In genomic region chr3:172753125-172753524, GRCh38 we compare ENCODE assay signal across 2 cellular contexts.
A peak's percentile ranks its signal among the peaks of the same experiment; 100 is the strongest.
TF ChIP-seq lines count a peak whose summit lies in the region.

No MANE protein-coding gene starts in this region.

TF ChIP-seq in GM23338, 12 proteins besides CTCF, POLR2A, EP300 and RAD21 (continued from another document):
- no peak for TF ChIP-seq EZH2 (IDR thresholded peaks at IDR 0.05; ENCODE audit: low read depth, unreplicated experiment)
- TF ChIP-seq ETS1 (IDR thresholded peaks at IDR 0.05) = no peak
- TF ChIP-seq ZNF462 (CRISPR knock-in tag; IDR thresholded peaks at IDR 0.05) = no peak

TF ChIP-seq in WTC11, 78 proteins besides CTCF, POLR2A, EP300 and RAD21 (continued from another document):
- no peak for TF ChIP-seq GRHL2 (CRISPR knock-in tag; IDR thresholded peaks at IDR 0.05; ENCODE audit: insufficient replicate concordance, severe bottlenecking)
- TF ChIP-seq FOXK1 (CRISPR knock-in tag; IDR thresholded peaks at IDR 0.05) = no peak
- TF ChIP-seq RORB (CRISPR knock-in tag; IDR thresholded peaks at IDR 0.05) = no peak
- TF ChIP-seq GABPB1 (CRISPR knock-in tag; IDR thresholded peaks at IDR 0.05) = no peak
- no peak for TF ChIP-seq CDX4 (CRISPR knock-in tag; IDR thresholded peaks at IDR 0.05; ENCODE audit: borderline replicate concordance)
- no peak for TF ChIP-seq ZNF512 (CRISPR knock-in tag; IDR thresholded peaks at IDR 0.05; ENCODE audit: borderline replicate concordance)
- TF ChIP-seq ZNF138 (CRISPR knock-in tag; conservative IDR thresholded peaks at IDR 0.05) = no peak
- no peak for TF ChIP-seq NR1H2 (CRISPR knock-in tag; IDR thresholded peaks at IDR 0.05)
- TF ChIP-seq ZNF121 (CRISPR knock-in tag; IDR thresholded peaks at IDR 0.05) = peak; percentile 86; the same call in 1 of the 2 replicates
- TF ChIP-seq TCF7 (CRISPR knock-in tag; IDR thresholded peaks at IDR 0.05; ENCODE audit: low read depth) = no peak
